Comparison of ENCODE assay signal across 8 cellular contexts in the genomic region with DNA sequence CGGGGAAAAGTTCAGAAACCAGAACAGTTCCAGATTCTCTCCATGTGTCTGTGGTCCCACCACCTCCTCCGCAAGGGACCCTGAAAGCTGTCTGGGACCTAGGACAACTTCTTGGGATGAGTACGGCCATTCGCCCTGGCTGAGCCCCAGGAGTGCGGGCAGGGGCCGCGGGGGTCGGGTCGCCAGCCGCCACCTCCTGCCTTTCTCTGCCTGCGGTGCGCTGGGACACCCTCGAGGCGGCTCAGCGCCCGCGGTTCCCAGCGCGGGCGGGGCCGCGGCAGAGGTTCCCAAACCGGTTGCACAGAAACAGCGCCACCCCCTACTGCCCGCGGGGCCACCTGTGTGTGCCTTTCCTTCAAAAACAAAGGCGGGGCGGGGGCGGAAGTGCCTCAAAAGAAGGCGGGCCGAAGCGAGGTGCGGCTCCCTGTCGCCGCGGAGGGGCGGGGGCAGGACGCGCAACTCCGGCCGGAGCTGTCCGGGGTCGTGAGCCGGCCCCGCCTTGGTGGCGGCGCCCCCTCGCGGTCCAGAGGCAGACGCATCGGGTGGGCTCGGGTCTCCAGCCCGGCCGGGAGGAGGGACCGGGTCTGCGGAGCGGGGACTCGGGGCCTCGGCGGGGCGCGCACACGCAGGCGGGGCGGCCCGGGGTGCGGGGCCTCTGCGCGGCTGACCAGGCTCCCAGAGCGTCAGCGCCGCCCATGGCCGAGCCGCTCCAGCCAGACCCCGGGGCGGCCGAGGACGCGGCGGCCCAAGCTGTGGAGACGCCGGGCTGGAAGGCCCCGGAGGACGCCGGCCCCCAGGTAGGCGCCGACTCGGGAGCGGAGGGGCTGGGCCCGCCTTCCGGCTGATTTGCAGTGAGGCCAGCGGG. TPM values are rescaled to one million over a fixed set of nuclear protein-coding genes. Genes with fewer than 3 reads are reported as not detected.
A peak's percentile ranks its signal among the peaks of the same experiment; 100 is the strongest.
DNase-seq lines count a peak whose midpoint lies in the region; ATAC-seq and TF ChIP-seq lines count a peak whose summit lies in the region.

A gene with protein sequence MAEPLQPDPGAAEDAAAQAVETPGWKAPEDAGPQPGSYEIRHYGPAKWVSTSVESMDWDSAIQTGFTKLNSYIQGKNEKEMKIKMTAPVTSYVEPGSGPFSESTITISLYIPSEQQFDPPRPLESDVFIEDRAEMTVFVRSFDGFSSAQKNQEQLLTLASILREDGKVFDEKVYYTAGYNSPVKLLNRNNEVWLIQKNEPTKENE (plus strand): TSS at position 423 of the 865 bp plus-strand sequence. CDS start 273 bp downstream, at position 696.

- H3K27ac ChIP-seq in A673 (ENCODE audit: low read depth, low read length, poor library complexity, severe bottlenecking) (peak within 1 kb of the TSS; percentile 58), WERI-Rb-1 (peak within 1 kb of the TSS; percentile 76), mammary epithelial cell (ENCODE audit: insufficient read depth, low read depth, low read length) (peak within 1 kb of the TSS; percentile 98), smooth muscle cell (ENCODE audit: low read depth) (peak within 1 kb of the TSS; percentile 51)

- H3K9me3 ChIP-seq in A673 (ENCODE audit: low read depth, low read length, poor library complexity, severe bottlenecking) (no peaks in the 10 kb centered on the region), WERI-Rb-1 (ENCODE audit: severe bottlenecking) (no peaks in the 10 kb centered on the region), mammary epithelial cell (replicated peaks; ENCODE audit: insufficient read depth, low read length) (no peaks in the 10 kb centered on the region), smooth muscle cell (replicated peaks; ENCODE audit: low read depth) (no peaks in the 10 kb centered on the region)

- WGBS in mammary epithelial cell (ENCODE audit: low coverage, missing lambda C conversion rate), result 0% methylated on average over 8 of the region's 92 CpGs
- under 1% methylated on average over 73 of the region's 92 CpGs for whole genome bisulfite sequencing in smooth muscle cell (ENCODE audit: low lambda C conversion rate)

- BruUV-seq in A673 (replicated peaks; lab: Mats Ljungman, UMichigan) (no TSS peak), mammary epithelial cell (replicated peaks; lab: Mats Ljungman, UMichigan) (no TSS peak)

- no peaks in the 10 kb centered on the region for H3K27me3 ChIP-seq in A673 (replicated peaks; ENCODE audit: insufficient read depth, low read depth, low read length, poor library complexity)
- no peaks in the 10 kb centered on the region for H3K27me3 ChIP-seq in WERI-Rb-1 (ENCODE audit: insufficient read depth, low read depth, severe bottlenecking)
- H3K27me3 ChIP-seq in mammary epithelial cell (ENCODE audit: insufficient read depth, low read length), result no peaks in the 10 kb centered on the region
- no peaks in the 10 kb centered on the region for H3K27me3 ChIP-seq in smooth muscle cell (ENCODE audit: low read depth)

- H3K9ac ChIP-seq in mammary epithelial cell (ENCODE audit: insufficient read depth, low read length), result peak within 1 kb of the TSS; percentile 97
- H3K9ac ChIP-seq in smooth muscle cell (ENCODE audit: low read depth), result peak within 1 kb of the TSS; percentile 46

- peak within 1 kb of the TSS; percentile 85 for H3K4me3 ChIP-seq in A673 (ENCODE audit: low read depth, low read length, poor library complexity, severe bottlenecking)
- peak within 1 kb of the TSS; percentile 79 for H3K4me3 ChIP-seq in WERI-Rb-1 (ENCODE audit: low read depth, low read length)
- H3K4me3 ChIP-seq in mammary epithelial cell (replicated peaks in 1 of 3; ENCODE audit: insufficient read depth in 1 of 3, low read depth in 2 of 3, low read length in 3 of 3), result peak within 1 kb of the TSS; percentile 84 to 98 (median 88)
- H3K4me3 ChIP-seq in smooth muscle cell, result peak within 1 kb of the TSS; percentile 94

- in situ Hi-C loops in mammary epithelial cell (cut with MboI; ENCODE audit: low sequenced_read_pairs in 2 of 2), result loop anchor here (10.0 to 25.0 kb wide), 4 partner anchors 119 to 392 kb away; a partner anchor contains a TSS

- TF ChIP-seq CTCF in A673 (conservative IDR thresholded peaks at IDR 0.05; ENCODE audit: low read depth, low read length) (peak; percentile 46), WERI-Rb-1 (IDR thresholded peaks at IDR 0.05; ENCODE audit: low read depth, low read length) (peak; percentile 62), mammary epithelial cell (conservative IDR thresholded peaks at IDR 0.05 in 1 of 2, IDR thresholded peaks at IDR 0.05 in 1 of 2; ENCODE audit: extremely low read depth in 1 of 2, insufficient read depth in 1 of 2, low read depth in 1 of 2, low read length in 2 of 2) (peak in 1 of 2 donors; percentile 40), smooth muscle cell (IDR thresholded peaks at IDR 0.05; ENCODE audit: borderline replicate concordance, insufficient read depth, poor library complexity, severe bottlenecking) (peak; percentile 59)

- H3K79me2 ChIP-seq in mammary epithelial cell (ENCODE audit: insufficient read depth, low read length) (peaks cover 26% of the 10 kb centered on the region), smooth muscle cell (ENCODE audit: low read depth) (no peaks in the 10 kb centered on the region)

- no peaks in the 10 kb centered on the region for H3K36me3 ChIP-seq in A673 (ENCODE audit: insufficient read depth, low read length, poor library complexity, severe bottlenecking)
- H3K36me3 ChIP-seq in WERI-Rb-1, result peaks cover 31% of the 10 kb centered on the region
- peaks cover 15% of the 10 kb centered on the region for H3K36me3 ChIP-seq in mammary epithelial cell (ENCODE audit: insufficient read depth, low read length)
- H3K36me3 ChIP-seq in smooth muscle cell (ENCODE audit: low read depth), result no peaks in the 10 kb centered on the region

- no peaks in the 10 kb centered on the region for H3F3A ChIP-seq in smooth muscle cell (ENCODE audit: low read depth)

- dilution Hi-C loops in mammary epithelial cell (cut with HindIII; ENCODE audit: low sequenced_read_pairs), result no loop called here

- peak within 1 kb of the TSS; percentile 96 for H2AFZ ChIP-seq in mammary epithelial cell (ENCODE audit: low read depth, low read length)
- peak within 1 kb of the TSS; percentile 85 for H2AFZ ChIP-seq in smooth muscle cell (ENCODE audit: low read depth)

- H3K4me2 ChIP-seq in mammary epithelial cell (ENCODE audit: insufficient read depth, low read depth, low read length) (peak within 1 kb of the TSS; percentile 98), smooth muscle cell (peak within 1 kb of the TSS; percentile 96)

- intact Hi-C loops in A673 (cut with micrococcal nuclease; ENCODE audit: unreplicated experiment), result loop anchor here (2.0 kb wide), 1 partner anchor 287 kb away; no protein-coding TSS in a partner anchor
- intact Hi-C loops in mammary epithelial cell (cut with micrococcal nuclease), result loop anchor here (1.0 to 2.0 kb wide), 2 partner anchors 117 to 295 kb away; no protein-coding TSS in a partner anchor

- DNase-seq in A673 (ENCODE audit: low spot score) (peak; percentile 85), NCI-H2196 treated with DMSO at 0.1 percent for 48 hours (lab: John Stamatoyannopoulos, UW; ENCODE audit: unreplicated experiment) (peak; percentile 93), WERI-Rb-1 (peak; percentile 98), mammary epithelial cell (peak; percentile 95), iPS-NIHi11 (ENCODE audit: low spot score) (peak; percentile 99), smooth muscle cell (lab: John Stamatoyannopoulos, UW; ENCODE audit: unreplicated experiment) (peak; percentile 55)

- H4K20me1 ChIP-seq in mammary epithelial cell (ENCODE audit: insufficient read depth, low read length) (no peaks in the 10 kb centered on the region), smooth muscle cell (ENCODE audit: low read depth) (no peaks in the 10 kb centered on the region)

- peak; percentile 76 for ATAC-seq in GM18870 (IDR thresholded peaks at IDR 0.05; ENCODE audit: unreplicated experiment)
- ATAC-seq in HG03135 (IDR thresholded peaks at IDR 0.05; ENCODE audit: unreplicated experiment), result peak; percentile 92

- POLR2A ChIA-PET in A673 (lab: Charles Lee; ENCODE audit: low non-redundant PET), result no interaction called here

- H3K4me1 ChIP-seq in A673 (ENCODE audit: insufficient read depth, low read length, poor library complexity, severe bottlenecking) (no peaks in the 10 kb centered on the region), mammary epithelial cell (ENCODE audit: insufficient read depth, low read length) (peaks cover 21% of the 10 kb centered on the region), smooth muscle cell (ENCODE audit: low read depth) (peaks cover 4% of the 10 kb centered on the region)

- CTCF ChIA-PET in A673 (lab: Charles Lee), result no interaction called here
- CTCF ChIA-PET in mammary epithelial cell (lab: Charles Lee; ENCODE audit: low non-redundant PET), result interaction anchor here (0.5 kb wide), 1 partner anchor 396 kb away, joined by 4 read pairs; no protein-coding TSS in a partner anchor

RNA-seq across cellular contexts. Expression of the gene that starts here (rescaled TPM):
- total RNA-seq in A673 (2021), result 8.7 and 14.7 TPM in 2 replicates
- total RNA-seq in mammary epithelial cell, result 10 to 100 TPM; 63.8 to 99.1 TPM
- 19.3 TPM for polyA plus RNA-seq in mammary epithelial cell
- 1.8 TPM for polyA minus RNA-seq in mammary epithelial cell
- 26.6 and 54.4 TPM in 2 replicates for total RNA-seq in smooth muscle cell
- polyA plus RNA-seq in smooth muscle cell, result 87.0 and 118 TPM in 2 replicates

Comparison
In these comparisons a context has a peak if more than half of its experiments do, and no peak if none do; other contexts are left out.
1. Peak in every context shown above with its lines: DNase-seq, ATAC-seq, H3K4me3 ChIP-seq and H3K27ac ChIP-seq.